In genomic region chr1:228736844-228737415, GRCh38 we compare ENCODE assay signal across 1 cellular context.
TF ChIP-seq lines count a peak whose summit lies in the region.

No MANE protein-coding gene starts in this region.

TF ChIP-seq in H1, 55 proteins besides CTCF, POLR2A, EP300 and RAD21:
- TF ChIP-seq MAX (IDR thresholded peaks at IDR 0.05) (no peak), YY1 (IDR thresholded peaks at IDR 0.05; ENCODE audit: low read depth, low read length) (no peak), RNF2 (IDR thresholded peaks at IDR 0.05; ENCODE audit: borderline replicate concordance, low read depth, low read length, missing control alignments, poor library complexity, severe bottlenecking) (no peak), CTBP2 (IDR thresholded peaks at IDR 0.05; ENCODE audit: borderline replicate concordance, insufficient read depth, insufficient read length, low read length) (no peak), CHD1 (IDR thresholded peaks at IDR 0.05; ENCODE audit: low read depth, low read length) (no peak), PHF8 (conservative IDR thresholded peaks at IDR 0.05; ENCODE audit: low read depth, low read length) (no peak), MAFK (IDR thresholded peaks at IDR 0.05; ENCODE audit: low read depth, low read length) (no peak), JUND (IDR thresholded peaks at IDR 0.05; ENCODE audit: low read length) (no peak), JUN (IDR thresholded peaks at IDR 0.05; ENCODE audit: low read depth, low read length) (no peak), SIX5 (IDR thresholded peaks at IDR 0.05; ENCODE audit: low read depth, low read length) (no peak), POU5F1 (IDR thresholded peaks at IDR 0.05; ENCODE audit: low read depth, low read length) (no peak), ATF2 (IDR thresholded peaks at IDR 0.05; ENCODE audit: low read length) (no peak), E2F6 (IDR thresholded peaks at IDR 0.05) (no peak), POLR2AphosphoS5 (IDR thresholded peaks at IDR 0.05; ENCODE audit: low read depth, low read length) (no peak), HDAC6 (IDR thresholded peaks at IDR 0.05; ENCODE audit: low read depth, low read length) (no peak), CHD7 (IDR thresholded peaks at IDR 0.05; ENCODE audit: insufficient replicate concordance, low read length) (no peak), TAF7 (optimal IDR thresholded peaks at IDR 0.05; ENCODE audit: borderline replicate concordance, low read depth, low read length) (no peak), SRF (IDR thresholded peaks at IDR 0.05; ENCODE audit: low read depth, low read length) (no peak), SAP30 (IDR thresholded peaks at IDR 0.05; ENCODE audit: insufficient read depth, insufficient replicate concordance, low read length) (no peak)
